In the genomic region with DNA sequence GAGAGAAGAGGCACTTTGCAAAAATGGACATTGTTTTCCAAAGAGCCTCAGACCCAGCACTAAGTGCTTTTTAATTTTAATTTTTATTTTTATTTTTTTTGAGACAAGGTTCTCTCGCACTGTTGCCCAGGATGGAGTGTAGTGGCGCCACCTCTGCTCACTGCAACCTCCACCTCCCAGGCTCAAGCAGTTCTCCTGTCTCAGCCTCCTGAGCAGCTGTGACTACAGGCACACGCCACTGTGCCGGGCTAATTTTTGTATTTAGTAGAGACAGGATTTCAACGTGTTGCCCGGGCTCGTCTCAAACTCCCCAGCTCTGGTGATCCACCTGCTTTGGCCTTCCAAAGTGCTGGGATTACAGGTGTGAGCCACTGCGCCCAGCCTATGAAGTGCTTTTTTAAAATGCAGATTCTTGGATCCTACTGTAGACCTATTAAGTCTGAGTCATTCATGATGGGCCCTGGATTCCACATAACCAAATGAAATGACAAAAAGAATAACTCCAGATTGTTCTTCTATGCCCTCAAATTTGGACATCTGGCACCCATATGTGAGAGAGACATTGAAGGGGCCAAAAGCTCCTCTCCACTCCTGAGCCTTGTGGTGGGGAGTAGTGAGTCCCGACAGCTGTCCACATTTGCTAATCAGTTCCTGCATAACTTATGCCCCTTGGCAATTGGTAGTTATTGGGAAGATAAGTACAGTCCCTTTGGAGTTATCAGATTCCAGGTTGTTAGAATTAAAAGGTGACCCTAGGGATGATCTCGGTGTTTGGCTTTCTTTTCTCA, we compare ENCODE assay signal across 2 cellular contexts.
TF ChIP-seq lines count a peak whose summit lies in the region.

No MANE protein-coding gene starts in this region.

TF ChIP-seq in A549, 52 proteins besides CTCF, POLR2A, EP300 and RAD21 (continued from another document):
- TF ChIP-seq, protein P1, sequence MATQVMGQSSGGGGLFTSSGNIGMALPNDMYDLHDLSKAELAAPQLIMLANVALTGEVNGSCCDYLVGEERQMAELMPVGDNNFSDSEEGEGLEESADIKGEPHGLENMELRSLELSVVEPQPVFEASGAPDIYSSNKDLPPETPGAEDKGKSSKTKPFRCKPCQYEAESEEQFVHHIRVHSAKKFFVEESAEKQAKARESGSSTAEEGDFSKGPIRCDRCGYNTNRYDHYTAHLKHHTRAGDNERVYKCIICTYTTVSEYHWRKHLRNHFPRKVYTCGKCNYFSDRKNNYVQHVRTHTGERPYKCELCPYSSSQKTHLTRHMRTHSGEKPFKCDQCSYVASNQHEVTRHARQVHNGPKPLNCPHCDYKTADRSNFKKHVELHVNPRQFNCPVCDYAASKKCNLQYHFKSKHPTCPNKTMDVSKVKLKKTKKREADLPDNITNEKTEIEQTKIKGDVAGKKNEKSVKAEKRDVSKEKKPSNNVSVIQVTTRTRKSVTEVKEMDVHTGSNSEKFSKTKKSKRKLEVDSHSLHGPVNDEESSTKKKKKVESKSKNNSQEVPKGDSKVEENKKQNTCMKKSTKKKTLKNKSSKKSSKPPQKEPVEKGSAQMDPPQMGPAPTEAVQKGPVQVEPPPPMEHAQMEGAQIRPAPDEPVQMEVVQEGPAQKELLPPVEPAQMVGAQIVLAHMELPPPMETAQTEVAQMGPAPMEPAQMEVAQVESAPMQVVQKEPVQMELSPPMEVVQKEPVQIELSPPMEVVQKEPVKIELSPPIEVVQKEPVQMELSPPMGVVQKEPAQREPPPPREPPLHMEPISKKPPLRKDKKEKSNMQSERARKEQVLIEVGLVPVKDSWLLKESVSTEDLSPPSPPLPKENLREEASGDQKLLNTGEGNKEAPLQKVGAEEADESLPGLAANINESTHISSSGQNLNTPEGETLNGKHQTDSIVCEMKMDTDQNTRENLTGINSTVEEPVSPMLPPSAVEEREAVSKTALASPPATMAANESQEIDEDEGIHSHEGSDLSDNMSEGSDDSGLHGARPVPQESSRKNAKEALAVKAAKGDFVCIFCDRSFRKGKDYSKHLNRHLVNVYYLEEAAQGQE (IDR thresholded peaks at IDR 0.05): no peak
- TF ChIP-seq KDM5A (IDR thresholded peaks at IDR 0.05): no peak
- no peak for TF ChIP-seq HOXB13 (CRISPR knock-in tag; IDR thresholded peaks at IDR 0.05; ENCODE audit: low read depth)
- TF ChIP-seq, protein P2, sequence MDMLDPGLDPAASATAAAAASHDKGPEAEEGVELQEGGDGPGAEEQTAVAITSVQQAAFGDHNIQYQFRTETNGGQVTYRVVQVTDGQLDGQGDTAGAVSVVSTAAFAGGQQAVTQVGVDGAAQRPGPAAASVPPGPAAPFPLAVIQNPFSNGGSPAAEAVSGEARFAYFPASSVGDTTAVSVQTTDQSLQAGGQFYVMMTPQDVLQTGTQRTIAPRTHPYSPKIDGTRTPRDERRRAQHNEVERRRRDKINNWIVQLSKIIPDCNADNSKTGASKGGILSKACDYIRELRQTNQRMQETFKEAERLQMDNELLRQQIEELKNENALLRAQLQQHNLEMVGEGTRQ (IDR thresholded peaks at IDR 0.05): no peak
- no peak for TF ChIP-seq HOXA7 (CRISPR knock-in tag; IDR thresholded peaks at IDR 0.05)
- TF ChIP-seq JUNB (IDR thresholded peaks at IDR 0.05): no peak
- TF ChIP-seq SREBF2 (IDR thresholded peaks at IDR 0.05): no peak
- TF ChIP-seq, protein P3, sequence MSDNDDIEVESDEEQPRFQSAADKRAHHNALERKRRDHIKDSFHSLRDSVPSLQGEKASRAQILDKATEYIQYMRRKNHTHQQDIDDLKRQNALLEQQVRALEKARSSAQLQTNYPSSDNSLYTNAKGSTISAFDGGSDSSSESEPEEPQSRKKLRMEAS (IDR thresholded peaks at IDR 0.05): no peak
TF ChIP-seq in A549: peak in this region for 0.

TF ChIP-seq in GM23338, 12 proteins besides CTCF, POLR2A, EP300 and RAD21:
- TF ChIP-seq, protein P4, sequence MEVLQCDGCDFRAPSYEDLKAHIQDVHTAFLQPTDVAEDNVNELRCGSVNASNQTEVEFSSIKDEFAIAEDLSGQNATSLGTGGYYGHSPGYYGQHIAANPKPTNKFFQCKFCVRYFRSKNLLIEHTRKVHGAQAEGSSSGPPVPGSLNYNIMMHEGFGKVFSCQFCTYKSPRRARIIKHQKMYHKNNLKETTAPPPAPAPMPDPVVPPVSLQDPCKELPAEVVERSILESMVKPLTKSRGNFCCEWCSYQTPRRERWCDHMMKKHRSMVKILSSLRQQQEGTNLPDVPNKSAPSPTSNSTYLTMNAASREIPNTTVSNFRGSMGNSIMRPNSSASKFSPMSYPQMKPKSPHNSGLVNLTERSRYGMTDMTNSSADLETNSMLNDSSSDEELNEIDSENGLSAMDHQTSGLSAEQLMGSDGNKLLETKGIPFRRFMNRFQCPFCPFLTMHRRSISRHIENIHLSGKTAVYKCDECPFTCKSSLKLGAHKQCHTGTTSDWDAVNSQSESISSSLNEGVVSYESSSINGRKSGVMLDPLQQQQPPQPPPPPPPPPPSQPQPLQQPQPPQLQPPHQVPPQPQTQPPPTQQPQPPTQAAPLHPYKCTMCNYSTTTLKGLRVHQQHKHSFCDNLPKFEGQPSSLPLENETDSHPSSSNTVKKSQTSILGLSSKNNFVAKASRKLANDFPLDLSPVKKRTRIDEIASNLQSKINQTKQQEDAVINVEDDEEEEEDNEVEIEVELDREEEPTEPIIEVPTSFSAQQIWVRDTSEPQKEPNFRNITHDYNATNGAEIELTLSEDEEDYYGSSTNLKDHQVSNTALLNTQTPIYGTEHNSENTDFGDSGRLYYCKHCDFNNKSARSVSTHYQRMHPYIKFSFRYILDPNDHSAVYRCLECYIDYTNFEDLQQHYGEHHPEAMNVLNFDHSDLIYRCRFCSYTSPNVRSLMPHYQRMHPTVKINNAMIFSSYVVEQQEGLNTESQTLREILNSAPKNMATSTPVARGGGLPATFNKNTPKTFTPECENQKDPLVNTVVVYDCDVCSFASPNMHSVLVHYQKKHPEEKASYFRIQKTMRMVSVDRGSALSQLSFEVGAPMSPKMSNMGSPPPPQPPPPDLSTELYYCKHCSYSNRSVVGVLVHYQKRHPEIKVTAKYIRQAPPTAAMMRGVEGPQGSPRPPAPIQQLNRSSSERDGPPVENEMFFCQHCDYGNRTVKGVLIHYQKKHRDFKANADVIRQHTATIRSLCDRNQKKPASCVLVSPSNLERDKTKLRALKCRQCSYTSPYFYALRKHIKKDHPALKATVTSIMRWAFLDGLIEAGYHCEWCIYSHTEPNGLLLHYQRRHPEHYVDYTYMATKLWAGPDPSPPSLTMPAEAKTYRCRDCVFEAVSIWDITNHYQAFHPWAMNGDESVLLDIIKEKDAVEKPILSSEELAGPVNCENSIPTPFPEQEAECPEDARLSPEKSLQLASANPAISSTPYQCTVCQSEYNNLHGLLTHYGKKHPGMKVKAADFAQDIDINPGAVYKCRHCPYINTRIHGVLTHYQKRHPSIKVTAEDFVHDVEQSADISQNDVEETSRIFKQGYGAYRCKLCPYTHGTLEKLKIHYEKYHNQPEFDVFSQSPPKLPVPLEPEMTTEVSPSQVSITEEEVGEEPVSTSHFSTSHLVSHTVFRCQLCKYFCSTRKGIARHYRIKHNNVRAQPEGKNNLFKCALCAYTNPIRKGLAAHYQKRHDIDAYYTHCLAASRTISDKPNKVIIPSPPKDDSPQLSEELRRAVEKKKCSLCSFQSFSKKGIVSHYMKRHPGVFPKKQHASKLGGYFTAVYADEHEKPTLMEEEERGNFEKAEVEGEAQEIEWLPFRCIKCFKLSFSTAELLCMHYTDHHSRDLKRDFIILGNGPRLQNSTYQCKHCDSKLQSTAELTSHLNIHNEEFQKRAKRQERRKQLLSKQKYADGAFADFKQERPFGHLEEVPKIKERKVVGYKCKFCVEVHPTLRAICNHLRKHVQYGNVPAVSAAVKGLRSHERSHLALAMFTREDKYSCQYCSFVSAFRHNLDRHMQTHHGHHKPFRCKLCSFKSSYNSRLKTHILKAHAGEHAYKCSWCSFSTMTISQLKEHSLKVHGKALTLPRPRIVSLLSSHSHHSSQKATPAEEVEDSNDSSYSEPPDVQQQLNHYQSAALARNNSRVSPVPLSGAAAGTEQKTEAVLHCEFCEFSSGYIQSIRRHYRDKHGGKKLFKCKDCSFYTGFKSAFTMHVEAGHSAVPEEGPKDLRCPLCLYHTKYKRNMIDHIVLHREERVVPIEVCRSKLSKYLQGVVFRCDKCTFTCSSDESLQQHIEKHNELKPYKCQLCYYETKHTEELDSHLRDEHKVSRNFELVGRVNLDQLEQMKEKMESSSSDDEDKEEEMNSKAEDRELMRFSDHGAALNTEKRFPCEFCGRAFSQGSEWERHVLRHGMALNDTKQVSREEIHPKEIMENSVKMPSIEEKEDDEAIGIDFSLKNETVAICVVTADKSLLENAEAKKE (CRISPR knock-in tag; IDR thresholded peaks at IDR 0.05): no peak
- TF ChIP-seq NANOG (IDR thresholded peaks at IDR 0.05; ENCODE audit: borderline replicate concordance): no peak
- TF ChIP-seq ZNF114 (CRISPR knock-in tag; IDR thresholded peaks at IDR 0.05): no peak
- TF ChIP-seq, protein P1 (IDR thresholded peaks at IDR 0.05; ENCODE audit: unreplicated experiment): no peak
